Comparison of ENCODE assay signal across 20 cellular contexts in genomic region chr4:171246948-171247347, GRCh38.
DNase-seq lines count a peak whose midpoint lies in the region; ATAC-seq, FAIRE-seq and TF ChIP-seq lines count a peak whose summit lies in the region.
"Had no signal": no experiment of that assay in that cellular context is flagged by ENCODE, and none has a peak within 500 bp of the region (broad histone marks: within the 10 kb centered on the region; RNA-seq: fewer than 3 reads in every experiment).

No MANE protein-coding gene starts in this region.

- H3K27ac Mint-ChIP-seq in WTC11 (no peak overlapping the region), T-helper 17 cell (no peak overlapping the region)
- H3K27ac Mint-ChIP-seq: CD4-positive, alpha-beta memory T cell; GM23338; H9 had no signal

- H2AFZ ChIP-seq in neuronal stem cell (ENCODE audit: low read length), result no peak overlapping the region
- H2AFZ ChIP-seq: GM23338 had no signal

- H4K91ac ChIP-seq in neuronal stem cell (ENCODE audit: low read depth, low read length, poor library complexity), result no peak overlapping the region

- no peak overlapping the region for H4K8ac ChIP-seq in neuronal stem cell (ENCODE audit: low read depth, low read length)

- no peak overlapping the region for H2BK5ac ChIP-seq in neuronal stem cell (ENCODE audit: low read length)

- DNase-seq in WTC11 (ENCODE audit: low spot score) (no peak), frontal cortex (ENCODE audit: low spot score in 2 of 2) (no peak), small intestine (no peak), neuronal stem cell (ENCODE audit: low spot score) (no peak), T-helper 17 cell (no peak), GM12891 (ENCODE audit: insufficient read length, low spot score) (no peak)
- DNase-seq: 8988T; C1 segment of cervical spinal cord; Calu3; CD4-positive, alpha-beta memory T cell; COR-L47; DMS153; DND-41; GDM1; H9 had no signal

- no peaks in the 10 kb centered on the region for H3K79me1 ChIP-seq in neuronal stem cell (ENCODE audit: low read depth, low read length)

- H3K9me3 ChIP-seq in small intestine (ENCODE audit: control insufficient read depth, low read depth), result no peaks in the 10 kb centered on the region
- H3K9me3 ChIP-seq in neuronal stem cell (replicated peaks in 1 of 2; ENCODE audit: control insufficient read depth in 2 of 2, insufficient read depth in 1 of 2, low read depth in 1 of 2, low read length in 2 of 2), result no peaks in the 10 kb centered on the region
- H3K9me3 ChIP-seq in T-helper 17 cell (ENCODE audit: control insufficient read depth, low read length, poor library complexity, severe bottlenecking), result no peaks in the 10 kb centered on the region

- no peak overlapping the region for H3K14ac ChIP-seq in neuronal stem cell (ENCODE audit: low read length)

- H3K18ac ChIP-seq in neuronal stem cell (ENCODE audit: low read length), result no peak overlapping the region

- H3K4me2 ChIP-seq in neuronal stem cell (ENCODE audit: insufficient read depth, low read length, poor library complexity, severe bottlenecking), result no peak overlapping the region
- H3K4me2 ChIP-seq: GM23338 had no signal

- no peak overlapping the region for H3K4me3 ChIP-seq in small intestine (ENCODE audit: low read depth in 1 of 2, low read length in 2 of 2)
- H3K4me3 ChIP-seq in neuronal stem cell (ENCODE audit: low read length in 2 of 2), result no peak overlapping the region
- H3K4me3 ChIP-seq: GM12878, GM23338 had no signal

- no peak overlapping the region for H2BK15ac ChIP-seq in neuronal stem cell (ENCODE audit: low read length)

- ATAC-seq in WTC11, result no peak
- ATAC-seq in T-helper 17 cell, result no peak
- ATAC-seq: GM12878, GM23338, HCT116 had no signal

- FAIRE-seq in G401.6 (lab: Jason Lieb, UNC) (peak; percentile 92), frontal cortex (lab: Jason Lieb, UNC) (peak; percentile 97), small intestine (lab: Jason Lieb, UNC) (peak; percentile 88), GM12891 (lab: Jason Lieb, UNC) (no peak)
- FAIRE-seq: GM12878, GM18507 had no signal

- no peaks in the 10 kb centered on the region for H3K4me1 ChIP-seq in small intestine (ENCODE audit: control insufficient read depth in 2 of 2, insufficient read depth in 1 of 2, low read depth in 1 of 2, low read length in 1 of 2)
- H3K4me1 ChIP-seq in neuronal stem cell (ENCODE audit: control insufficient read depth in 2 of 2, insufficient read depth in 1 of 2, low read depth in 1 of 2, low read length in 2 of 2), result no peaks in the 10 kb centered on the region

- no peak overlapping the region for H2AK5ac ChIP-seq in neuronal stem cell (ENCODE audit: low read depth, low read length)

- no peaks in the 10 kb centered on the region for H3K9me3 Mint-ChIP-seq in WTC11
- H3K9me3 Mint-ChIP-seq: GM23338, H9 had no signal

- no peak overlapping the region for H3K23ac ChIP-seq in neuronal stem cell (ENCODE audit: low read depth, low read length, poor library complexity)

- no peaks in the 10 kb centered on the region for H3K27me3 Mint-ChIP-seq in WTC11 (ENCODE audit: low read depth)
- no peaks in the 10 kb centered on the region for H3K27me3 Mint-ChIP-seq in T-helper 17 cell
- H3K27me3 Mint-ChIP-seq: CD4-positive, alpha-beta memory T cell had no signal

- H3K36me3 Mint-ChIP-seq in WTC11 (no peaks in the 10 kb centered on the region), T-helper 17 cell (ENCODE audit: low read depth) (no peaks in the 10 kb centered on the region)
- H3K36me3 Mint-ChIP-seq: CD4-positive, alpha-beta memory T cell had no signal

- H3K27ac ChIP-seq in small intestine (ENCODE audit: low read depth in 1 of 2, low read length in 1 of 2), result no peak overlapping the region
- no peak overlapping the region for H3K27ac ChIP-seq in neuronal stem cell (replicated peaks; ENCODE audit: low read length)

- H3K4me1 Mint-ChIP-seq in WTC11, result peaks cover 7% of the 10 kb centered on the region
- no peaks in the 10 kb centered on the region for H3K4me1 Mint-ChIP-seq in T-helper 17 cell
- H3K4me1 Mint-ChIP-seq: CD4-positive, alpha-beta memory T cell had no signal

- CTCF ChIA-PET in WTC11 (lab: Charles Lee), result no interaction called here

- no peak overlapping the region for H2BK12ac ChIP-seq in neuronal stem cell (ENCODE audit: low read length)

- H3K4ac ChIP-seq in neuronal stem cell (ENCODE audit: low read length), result no peak overlapping the region

- H2BK120ac ChIP-seq in neuronal stem cell (ENCODE audit: low read depth, low read length), result no peak overlapping the region

- H3K36me3 ChIP-seq in small intestine (ENCODE audit: control insufficient read depth in 2 of 2, insufficient read depth in 2 of 2, low read length in 2 of 2) (no peaks in the 10 kb centered on the region), neuronal stem cell (replicated peaks in 1 of 2; ENCODE audit: control insufficient read depth in 2 of 2, insufficient read depth in 2 of 2, low read length in 2 of 2) (no peaks in the 10 kb centered on the region)

- TF ChIP-seq CTCF in WTC11 (IDR thresholded peaks at IDR 0.05), result no peak

- no peak overlapping the region for H3K4me3 Mint-ChIP-seq in WTC11
- H3K4me3 Mint-ChIP-seq in T-helper 17 cell, result no peak overlapping the region
- H3K4me3 Mint-ChIP-seq: CD4-positive, alpha-beta memory T cell; GM23338; H9 had no signal

- H3K27me3 ChIP-seq in small intestine (ENCODE audit: control insufficient read depth in 2 of 2, insufficient read depth in 2 of 2, low read length in 2 of 2), result no peaks in the 10 kb centered on the region
- H3K27me3 ChIP-seq in neuronal stem cell (ENCODE audit: control insufficient read depth in 3 of 3, insufficient read depth in 3 of 3, low read depth in 1 of 3, low read length in 3 of 3), result no peaks in the 10 kb centered on the region

- no peak for TF ChIP-seq POLR2A in GM12891 (IDR thresholded peaks at IDR 0.05; ENCODE audit: low read depth, low read length)

- POLR2A ChIA-PET in WTC11 (lab: Charles Lee), result no interaction called here

- no peak overlapping the region for H3K9ac ChIP-seq in neuronal stem cell (ENCODE audit: low read depth, low read length, poor library complexity)

TF ChIP-seq in WTC11, 78 proteins besides CTCF, POLR2A, EP300 and RAD21:
- TF ChIP-seq CREB1 (CRISPR knock-in tag; IDR thresholded peaks at IDR 0.05), result no peak
- TF ChIP-seq HMGA2 (CRISPR knock-in tag; IDR thresholded peaks at IDR 0.05), result peak; percentile 92

TF ChIP-seq in GM12891, 5 proteins besides CTCF, POLR2A, EP300 and RAD21:
- TF ChIP-seq POLR2AphosphoS5 (IDR thresholded peaks at IDR 0.05; ENCODE audit: low read depth, low read length) (no peak), POU2F2 (IDR thresholded peaks at IDR 0.05; ENCODE audit: low read depth, low read length) (no peak), TAF1 (IDR thresholded peaks at IDR 0.05; ENCODE audit: low read depth, low read length) (no peak), PAX5 (IDR thresholded peaks at IDR 0.05; ENCODE audit: insufficient read depth, low read length, severe bottlenecking) (no peak), SPI1 (IDR thresholded peaks at IDR 0.05; ENCODE audit: low read depth, low read length) (no peak)
